8 cellular contexts compared by ENCODE assay signal in genomic region chr4:55547461-55547770, GRCh38. TPM values are rescaled to one million over a fixed set of nuclear protein-coding genes. Genes with fewer than 3 reads are reported as not detected.
DNase-seq lines count a peak whose midpoint lies in the region; ATAC-seq lines count a peak whose summit lies in the region.

No MANE protein-coding gene starts in this region.

- no peak for DNase-seq in activated naive CD4-positive, alpha-beta T cell treated with anti-CD3 and anti-CD28 coated beads for 36 hours
- no peak for DNase-seq in activated naive CD4-positive, alpha-beta T cell (lab: John Stamatoyannopoulos, UW)
- no peak for DNase-seq in activated naive CD8-positive, alpha-beta T cell treated with anti-CD3 and anti-CD28 coated beads for 36 hours
- DNase-seq in LoVo (ENCODE audit: low spot score): no peak
- DNase-seq in dermis blood vessel endothelial cell: no peak

- H3K27ac Mint-ChIP-seq in activated naive CD4-positive, alpha-beta T cell treated with anti-CD3 and anti-CD28 coated beads for 36 hours: peak overlapping the region; percentile 89
- peak overlapping the region; percentile 90 for H3K27ac Mint-ChIP-seq in activated naive CD8-positive, alpha-beta T cell treated with anti-CD3 and anti-CD28 coated beads for 36 hours

- no peaks in the 10 kb centered on the region for H3K36me3 Mint-ChIP-seq in activated naive CD4-positive, alpha-beta T cell treated with anti-CD3 and anti-CD28 coated beads for 36 hours (ENCODE audit: low read depth)
- H3K36me3 Mint-ChIP-seq in activated naive CD8-positive, alpha-beta T cell treated with anti-CD3 and anti-CD28 coated beads for 36 hours: peaks cover 2% of the 10 kb centered on the region

- peak overlapping the region; percentile 88 to 99 (median 96) for H3K27ac ChIP-seq in skin epidermis

- H3K27me3 Mint-ChIP-seq in activated naive CD4-positive, alpha-beta T cell treated with anti-CD3 and anti-CD28 coated beads for 36 hours (ENCODE audit: low read depth): no peaks in the 10 kb centered on the region
- H3K27me3 Mint-ChIP-seq in activated naive CD8-positive, alpha-beta T cell treated with anti-CD3 and anti-CD28 coated beads for 36 hours: no peaks in the 10 kb centered on the region

- no peaks in the 10 kb centered on the region for H3K27me3 ChIP-seq in iPS-15b (ENCODE audit: control insufficient read depth, insufficient read depth, low read length)

- H3K36me3 ChIP-seq in iPS-15b (ENCODE audit: control insufficient read depth, insufficient read depth, low read length): no peaks in the 10 kb centered on the region

- ATAC-seq in HG03460 (IDR thresholded peaks at IDR 0.05; ENCODE audit: unreplicated experiment): no peak

- H3K4me1 ChIP-seq in iPS-15b (ENCODE audit: control insufficient read depth, insufficient read depth, low read length): peaks cover 22% of the 10 kb centered on the region

- H3K4me3 Mint-ChIP-seq in activated naive CD4-positive, alpha-beta T cell treated with anti-CD3 and anti-CD28 coated beads for 36 hours: peak overlapping the region; percentile 84
- H3K4me3 Mint-ChIP-seq in activated naive CD8-positive, alpha-beta T cell treated with anti-CD3 and anti-CD28 coated beads for 36 hours: peak overlapping the region; percentile 90

- peak overlapping the region; percentile 86 for H3K9ac ChIP-seq in iPS-15b (ENCODE audit: low read depth, low read length)

- CTCF ChIA-PET in activated naive CD4-positive, alpha-beta T cell treated with anti-CD3 and anti-CD28 coated beads for 36 hours (lab: Charles Lee): interaction anchor here (0.6 kb wide), 1 partner anchor 939 kb away, joined by 6 read pairs; no protein-coding TSS in a partner anchor

- peaks cover 48% of the 10 kb centered on the region for H3K4me1 Mint-ChIP-seq in activated naive CD4-positive, alpha-beta T cell treated with anti-CD3 and anti-CD28 coated beads for 36 hours (ENCODE audit: low read depth)
- peaks cover 40% of the 10 kb centered on the region for H3K4me1 Mint-ChIP-seq in activated naive CD8-positive, alpha-beta T cell treated with anti-CD3 and anti-CD28 coated beads for 36 hours

- no peaks in the 10 kb centered on the region for H3K9me3 Mint-ChIP-seq in activated naive CD4-positive, alpha-beta T cell treated with anti-CD3 and anti-CD28 coated beads for 36 hours
- H3K9me3 Mint-ChIP-seq in activated naive CD8-positive, alpha-beta T cell treated with anti-CD3 and anti-CD28 coated beads for 36 hours: no peaks in the 10 kb centered on the region

- H3K4me3 ChIP-seq in iPS-15b (ENCODE audit: low read depth, low read length): peak overlapping the region; percentile 85
- peak overlapping the region; percentile 71 to 98 (median 87) for H3K4me3 ChIP-seq in skin epidermis

- intact Hi-C loops in activated naive CD4-positive, alpha-beta T cell treated with anti-CD3 and anti-CD28 coated beads for 36 hours (cut with micrococcal nuclease): loop anchor here (2.0 to 5.0 kb wide), 7 partner anchors 90 to 1430 kb away; partner anchors contain the start of genes EXOC1, NMU, NOA1 and POLR2B

- H3K9me3 ChIP-seq in iPS-15b (ENCODE audit: control insufficient read depth, insufficient read depth, low read length): no peaks in the 10 kb centered on the region

RNA-seq across cellular contexts. Expression of gene CLOCK, which starts 0.7 kb away (rescaled TPM):
- total RNA-seq in activated naive CD4-positive, alpha-beta T cell treated with anti-CD3 and anti-CD28 coated beads for 36 hours: 1 to 10 TPM; 8.1 to 8.5 TPM
- 10 to 100 TPM; 11.3 to 11.4 TPM for total RNA-seq in activated naive CD8-positive, alpha-beta T cell treated with anti-CD3 and anti-CD28 coated beads for 36 hours
- 20.3 and 26.0 TPM in 2 replicates for total RNA-seq in dermis blood vessel endothelial cell

RNA-seq across cellular contexts. Expression of gene PDCL2, which starts 44.6 kb away (rescaled TPM):
- not detected for total RNA-seq in activated naive CD4-positive, alpha-beta T cell treated with anti-CD3 and anti-CD28 coated beads for 36 hours
- not detected for total RNA-seq in activated naive CD8-positive, alpha-beta T cell treated with anti-CD3 and anti-CD28 coated beads for 36 hours
- total RNA-seq in dermis blood vessel endothelial cell: not detected in 2 replicates
